Comparison of ENCODE assay signal across 10 cellular contexts in the genomic region with DNA sequence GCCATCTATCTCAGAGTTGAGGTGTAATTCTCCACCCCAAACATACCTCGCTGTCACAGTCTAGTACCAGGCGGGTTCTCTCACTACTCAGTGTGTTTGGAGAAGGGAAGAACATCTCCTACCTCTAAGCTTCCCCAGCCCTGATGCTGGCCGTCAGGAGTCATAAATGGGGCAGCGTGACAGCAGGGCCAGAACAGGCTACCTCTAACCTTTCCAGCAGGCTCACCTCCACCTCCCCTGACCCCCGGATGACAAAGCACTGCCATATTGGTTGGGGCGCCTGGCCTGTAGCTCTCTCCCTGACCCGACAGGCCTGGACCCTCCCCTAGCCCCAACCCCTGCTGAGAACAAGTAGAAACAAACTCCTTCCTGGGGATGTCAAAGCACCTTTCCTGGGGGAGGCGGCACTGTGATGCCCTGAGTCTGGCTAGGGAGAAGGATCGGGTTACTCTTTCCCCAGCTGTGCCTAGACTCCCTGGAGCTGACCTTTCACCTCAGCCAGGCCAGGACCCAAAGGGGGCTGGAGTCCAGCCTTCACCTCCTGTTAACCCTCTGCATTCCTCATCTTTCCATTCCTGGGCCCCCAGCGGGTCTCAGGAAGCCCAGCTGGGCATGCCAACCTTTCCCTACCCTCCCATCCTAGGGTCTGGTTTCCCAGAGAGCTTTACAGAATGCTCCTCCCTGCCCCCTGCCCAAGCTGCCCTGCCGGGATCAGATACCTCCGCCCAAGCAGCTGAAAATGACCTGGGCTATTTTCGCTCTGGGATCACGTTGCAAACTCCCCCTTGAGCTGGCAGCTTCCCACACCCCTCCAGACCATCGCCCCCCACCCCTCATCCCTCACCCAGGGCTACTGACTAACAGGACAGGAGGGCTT. TPM values are rescaled to one million over a fixed set of nuclear protein-coding genes. Genes with fewer than 3 reads are reported as not detected.
DNase-seq lines count a peak whose midpoint lies in the region; ATAC-seq and TF ChIP-seq lines count a peak whose summit lies in the region.
"Had no signal": no experiment of that assay in that cellular context is flagged by ENCODE, and none has a peak within 500 bp of the region (broad histone marks: within the 10 kb centered on the region; RNA-seq: fewer than 3 reads in every experiment).

No MANE protein-coding gene starts in this region.

- no peak for ATAC-seq in WTC11

- TF ChIP-seq CTCF in Caco-2 (IDR thresholded peaks at IDR 0.05; ENCODE audit: insufficient read depth in 1 of 2, low read depth in 1 of 2, low read length in 1 of 2, severe bottlenecking in 1 of 2, unreplicated experiment in 1 of 2) (no peak), WTC11 (IDR thresholded peaks at IDR 0.05) (no peak), cardiac muscle cell (IDR thresholded peaks at IDR 0.05; ENCODE audit: low read depth, low read length) (no peak), progenitor cell of endocrine pancreas (IDR thresholded peaks at IDR 0.05; ENCODE audit: unreplicated experiment) (no peak), GM10248 (IDR thresholded peaks at IDR 0.05; ENCODE audit: control extremely low read depth, extremely low read depth, low read depth, missing control alignments) (no peak)

- H3K4me3 ChIP-seq in Caco-2 (ENCODE audit: low read depth, low read length) (no peak overlapping the region), cardiac muscle cell (no peak overlapping the region)

- H3K36me3 Mint-ChIP-seq in Caco-2 (ENCODE audit: insufficient read depth, unreplicated experiment) = peaks cover 29% of the 10 kb centered on the region
- H3K36me3 Mint-ChIP-seq in WTC11 = no peaks in the 10 kb centered on the region
- no peaks in the 10 kb centered on the region for H3K36me3 Mint-ChIP-seq in progenitor cell of endocrine pancreas (ENCODE audit: insufficient read depth)

- H3K36me3 ChIP-seq in Caco-2 (ENCODE audit: control insufficient read depth, insufficient read depth, low read length) (no peaks in the 10 kb centered on the region), cardiac muscle cell (no peaks in the 10 kb centered on the region)

- H3K27me3 ChIP-seq in Caco-2 (replicated peaks; ENCODE audit: control insufficient read depth, insufficient read depth, low read length) (no peaks in the 10 kb centered on the region), cardiac muscle cell (no peaks in the 10 kb centered on the region)
- H3K27me3 ChIP-seq: SJSA1 had no signal

- H3K4me1 ChIP-seq in Caco-2 (peaks cover 74% of the 10 kb centered on the region), cardiac muscle cell (ENCODE audit: low read depth) (peaks cover 94% of the 10 kb centered on the region)

- DNase-seq in Caco-2 (peak in 1 of 2 experiments; percentile 53), WTC11 (ENCODE audit: low spot score) (no peak), cardiac muscle cell (ENCODE audit: low read depth in 1 of 2, low spot score in 1 of 2) (no peak), progenitor cell of endocrine pancreas (ENCODE audit: low spot score, unreplicated experiment) (no peak), GM10248 (ENCODE audit: extremely low spot score) (no peak), hepatic stellate cell (ENCODE audit: low spot score) (no peak)
- no peak for DNase-seq in activated CD8-positive, alpha-beta memory T cell treated with anti-CD3 and anti-CD28 coated beads for 24 hours
- no peak for DNase-seq in activated CD4-positive, alpha-beta T cell treated with anti-CD3 and anti-CD28 coated beads, Interleukin-2, amount 50 U/mL, for 4 hours
- DNase-seq: GDM1 had no signal

- H3K27me3 Mint-ChIP-seq in Caco-2 (ENCODE audit: insufficient read depth, unreplicated experiment) (no peaks in the 10 kb centered on the region), WTC11 (ENCODE audit: low read depth) (no peaks in the 10 kb centered on the region), progenitor cell of endocrine pancreas (no peaks in the 10 kb centered on the region)

- peak overlapping the region; percentile 95 for H3K27ac ChIP-seq in cardiac muscle cell
- H3K27ac ChIP-seq: SJSA1 had no signal

- H3K9me3 ChIP-seq in Caco-2 (no peaks in the 10 kb centered on the region), cardiac muscle cell (ENCODE audit: low read depth) (no peaks in the 10 kb centered on the region)
- H3K9me3 ChIP-seq: SJSA1 had no signal

- H3K4me1 Mint-ChIP-seq in Caco-2 (ENCODE audit: low read depth, unreplicated experiment) (peaks cover 68% of the 10 kb centered on the region), WTC11 (peaks cover 89% of the 10 kb centered on the region), progenitor cell of endocrine pancreas (ENCODE audit: low read depth) (peaks cover 76% of the 10 kb centered on the region)

- CTCF ChIA-PET in Caco-2 (lab: Charles Lee) (interaction anchor here (0.8 to 3.9 kb wide), 11 partner anchors 12 to 273 kb away, joined by 3 to 26 read pairs (median 5); a partner anchor contains a TSS), WTC11 (lab: Charles Lee) (interaction anchor here (0.5 to 16.0 kb wide), 37 partner anchors 11 to 294 kb away, joined by 3 to 489 read pairs (median 5); a partner anchor contains a TSS), GM10248 (lab: Yijun Ruan, JAX) (interaction anchor here (0.9 to 13.5 kb wide), 16 partner anchors 9 to 394 kb away, joined by 3 to 163 read pairs (median 6); a partner anchor contains a TSS)

- H3K9me3 Mint-ChIP-seq in Caco-2 (ENCODE audit: unreplicated experiment) = no peaks in the 10 kb centered on the region
- no peaks in the 10 kb centered on the region for H3K9me3 Mint-ChIP-seq in WTC11
- H3K9me3 Mint-ChIP-seq in progenitor cell of endocrine pancreas (ENCODE audit: low read depth) = no peaks in the 10 kb centered on the region

- H3K4me3 Mint-ChIP-seq in Caco-2 (ENCODE audit: unreplicated experiment) (peak overlapping the region; percentile 68), WTC11 (peak overlapping the region; percentile 48), progenitor cell of endocrine pancreas (ENCODE audit: low read depth) (peak overlapping the region; percentile 42)

- intact Hi-C loops in Caco-2 (cut with micrococcal nuclease; ENCODE audit: unreplicated experiment) = loop anchor here (2.0 kb wide), 1 partner anchor 37 kb away; no protein-coding TSS in a partner anchor

- no TSS peak for BruUV-seq in Caco-2 (replicated peaks; lab: Mats Ljungman, UMichigan)

- POLR2A ChIA-PET in Caco-2 (lab: Charles Lee) (interaction anchor here (1.5 to 1.9 kb wide), 2 partner anchors 35 to 38 kb away, joined by 3 to 6 read pairs; a partner anchor contains a TSS), WTC11 (lab: Charles Lee) (interaction anchor here (0.6 to 4.0 kb wide), 8 partner anchors 12 to 644 kb away, joined by 3 to 33 read pairs (median 6); a partner anchor contains a TSS), GM10248 (lab: Yijun Ruan, JAX) (no interaction called here)

- H3K27ac Mint-ChIP-seq in Caco-2 (ENCODE audit: unreplicated experiment) (peak overlapping the region; percentile 92), WTC11 (peak overlapping the region; percentile 98), progenitor cell of endocrine pancreas (peak overlapping the region; percentile 97)

TF ChIP-seq in WTC11, 78 proteins besides CTCF, POLR2A, EP300 and RAD21 (continues in another document):
- peak; percentile 84 for TF ChIP-seq ZNF423 (CRISPR knock-in tag; IDR thresholded peaks at IDR 0.05)
- TF ChIP-seq, protein P1, sequence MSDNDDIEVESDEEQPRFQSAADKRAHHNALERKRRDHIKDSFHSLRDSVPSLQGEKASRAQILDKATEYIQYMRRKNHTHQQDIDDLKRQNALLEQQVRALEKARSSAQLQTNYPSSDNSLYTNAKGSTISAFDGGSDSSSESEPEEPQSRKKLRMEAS (CRISPR knock-in tag; IDR thresholded peaks at IDR 0.05) = no peak
- TF ChIP-seq, protein P2, sequence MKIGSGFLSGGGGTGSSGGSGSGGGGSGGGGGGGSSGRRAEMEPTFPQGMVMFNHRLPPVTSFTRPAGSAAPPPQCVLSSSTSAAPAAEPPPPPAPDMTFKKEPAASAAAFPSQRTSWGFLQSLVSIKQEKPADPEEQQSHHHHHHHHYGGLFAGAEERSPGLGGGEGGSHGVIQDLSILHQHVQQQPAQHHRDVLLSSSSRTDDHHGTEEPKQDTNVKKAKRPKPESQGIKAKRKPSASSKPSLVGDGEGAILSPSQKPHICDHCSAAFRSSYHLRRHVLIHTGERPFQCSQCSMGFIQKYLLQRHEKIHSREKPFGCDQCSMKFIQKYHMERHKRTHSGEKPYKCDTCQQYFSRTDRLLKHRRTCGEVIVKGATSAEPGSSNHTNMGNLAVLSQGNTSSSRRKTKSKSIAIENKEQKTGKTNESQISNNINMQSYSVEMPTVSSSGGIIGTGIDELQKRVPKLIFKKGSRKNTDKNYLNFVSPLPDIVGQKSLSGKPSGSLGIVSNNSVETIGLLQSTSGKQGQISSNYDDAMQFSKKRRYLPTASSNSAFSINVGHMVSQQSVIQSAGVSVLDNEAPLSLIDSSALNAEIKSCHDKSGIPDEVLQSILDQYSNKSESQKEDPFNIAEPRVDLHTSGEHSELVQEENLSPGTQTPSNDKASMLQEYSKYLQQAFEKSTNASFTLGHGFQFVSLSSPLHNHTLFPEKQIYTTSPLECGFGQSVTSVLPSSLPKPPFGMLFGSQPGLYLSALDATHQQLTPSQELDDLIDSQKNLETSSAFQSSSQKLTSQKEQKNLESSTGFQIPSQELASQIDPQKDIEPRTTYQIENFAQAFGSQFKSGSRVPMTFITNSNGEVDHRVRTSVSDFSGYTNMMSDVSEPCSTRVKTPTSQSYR (CRISPR knock-in tag; IDR thresholded peaks at IDR 0.05) = 0 out of 2 replicates have a peak, but pooled peaks have one; percentile 12

RNA-seq across cellular contexts. Expression of a gene that starts 34.2 kb away (rescaled TPM):
- total RNA-seq in Caco-2 (2022) (17.0 and 17.3 TPM in 2 replicates), WTC11 (2021) (31.6 to 49.0 TPM (median 32.6 TPM) in 3 replicates), cardiac muscle cell (31.0 and 58.1 TPM in 2 replicates), progenitor cell of endocrine pancreas (53.3 and 56.3 TPM in 2 replicates)
- 16.3 and 21.1 TPM in 2 replicates for polyA plus RNA-seq in cardiac muscle cell
